ENCODE assay signal across 1 cellular context in the genomic region with DNA sequence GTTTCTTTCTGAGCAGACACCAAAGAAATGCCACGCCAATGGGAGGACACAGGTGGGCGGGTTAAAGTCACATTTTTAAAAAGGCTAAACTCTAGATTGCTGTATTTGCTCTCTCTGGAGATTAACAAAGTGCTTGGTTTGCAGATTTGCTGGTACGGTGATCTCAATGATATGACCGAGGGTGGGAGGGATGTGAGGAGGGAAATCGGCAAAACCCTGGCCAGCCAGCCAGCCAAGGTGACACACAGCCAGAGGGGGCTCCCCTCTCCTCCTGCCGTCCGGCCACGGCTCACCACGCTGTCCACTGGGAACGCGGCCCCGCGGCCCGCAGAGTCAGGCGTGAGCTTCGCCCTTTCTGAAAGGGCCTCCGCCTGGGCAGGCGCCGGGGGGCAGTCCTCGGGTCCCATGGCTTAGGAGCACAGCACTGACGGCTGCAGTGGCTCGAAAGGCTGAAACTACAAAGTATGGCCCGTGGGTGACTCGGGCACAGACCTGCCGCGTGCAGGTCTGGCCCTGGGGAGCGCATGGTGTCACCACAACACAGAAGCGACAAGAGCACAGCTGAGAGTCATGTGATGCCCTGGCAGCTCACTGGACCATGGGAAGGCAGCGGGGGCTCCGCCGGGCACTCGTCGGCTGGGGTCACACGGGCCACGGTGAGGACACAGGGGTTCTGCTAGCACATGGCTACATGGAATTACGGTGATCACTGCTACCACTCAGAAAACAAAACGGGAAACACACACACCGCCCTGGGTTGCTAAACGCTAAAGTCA.
A peak's percentile ranks its signal among the peaks of the same experiment; 100 is the strongest.
TF ChIP-seq lines count a peak whose summit lies in the region.

No MANE protein-coding gene starts in this region.

TF ChIP-seq in K562, 482 proteins besides CTCF, POLR2A, EP300 and RAD21:
- TF ChIP-seq, protein P1, sequence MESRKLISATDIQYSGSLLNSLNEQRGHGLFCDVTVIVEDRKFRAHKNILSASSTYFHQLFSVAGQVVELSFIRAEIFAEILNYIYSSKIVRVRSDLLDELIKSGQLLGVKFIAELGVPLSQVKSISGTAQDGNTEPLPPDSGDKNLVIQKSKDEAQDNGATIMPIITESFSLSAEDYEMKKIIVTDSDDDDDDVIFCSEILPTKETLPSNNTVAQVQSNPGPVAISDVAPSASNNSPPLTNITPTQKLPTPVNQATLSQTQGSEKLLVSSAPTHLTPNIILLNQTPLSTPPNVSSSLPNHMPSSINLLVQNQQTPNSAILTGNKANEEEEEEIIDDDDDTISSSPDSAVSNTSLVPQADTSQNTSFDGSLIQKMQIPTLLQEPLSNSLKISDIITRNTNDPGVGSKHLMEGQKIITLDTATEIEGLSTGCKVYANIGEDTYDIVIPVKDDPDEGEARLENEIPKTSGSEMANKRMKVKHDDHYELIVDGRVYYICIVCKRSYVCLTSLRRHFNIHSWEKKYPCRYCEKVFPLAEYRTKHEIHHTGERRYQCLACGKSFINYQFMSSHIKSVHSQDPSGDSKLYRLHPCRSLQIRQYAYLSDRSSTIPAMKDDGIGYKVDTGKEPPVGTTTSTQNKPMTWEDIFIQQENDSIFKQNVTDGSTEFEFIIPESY (CRISPR knock-in tag; IDR thresholded peaks at IDR 0.05): peak; percentile 83
- TF ChIP-seq C11orf30 (IDR thresholded peaks at IDR 0.05; ENCODE audit: low read depth) (peak; percentile 49), RFX5 (IDR thresholded peaks at IDR 0.05; ENCODE audit: low read depth, low read length) (no peak), POLR2G (IDR thresholded peaks at IDR 0.05; ENCODE audit: low read depth, low read length) (peak; percentile 47), ZNF316 (IDR thresholded peaks at IDR 0.05) (peak; percentile 33; the same call in 1 of the 2 replicates)
- TF ChIP-seq, protein P2, sequence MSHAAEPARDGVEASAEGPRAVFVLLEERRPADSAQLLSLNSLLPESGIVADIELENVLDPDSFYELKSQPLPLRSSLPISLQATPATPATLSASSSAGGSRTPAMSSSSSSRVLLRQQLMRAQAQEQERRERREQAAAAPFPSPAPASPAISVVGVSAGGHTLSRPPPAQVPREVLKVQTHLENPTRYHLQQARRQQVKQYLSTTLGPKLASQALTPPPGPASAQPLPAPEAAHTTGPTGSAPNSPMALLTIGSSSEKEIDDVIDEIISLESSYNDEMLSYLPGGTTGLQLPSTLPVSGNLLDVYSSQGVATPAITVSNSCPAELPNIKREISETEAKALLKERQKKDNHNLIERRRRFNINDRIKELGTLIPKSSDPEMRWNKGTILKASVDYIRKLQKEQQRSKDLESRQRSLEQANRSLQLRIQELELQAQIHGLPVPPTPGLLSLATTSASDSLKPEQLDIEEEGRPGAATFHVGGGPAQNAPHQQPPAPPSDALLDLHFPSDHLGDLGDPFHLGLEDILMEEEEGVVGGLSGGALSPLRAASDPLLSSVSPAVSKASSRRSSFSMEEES (CRISPR knock-in tag; IDR thresholded peaks at IDR 0.05): 0 out of 2 replicates have a peak, but pooled peaks have one; percentile 1
